In the genomic region with DNA sequence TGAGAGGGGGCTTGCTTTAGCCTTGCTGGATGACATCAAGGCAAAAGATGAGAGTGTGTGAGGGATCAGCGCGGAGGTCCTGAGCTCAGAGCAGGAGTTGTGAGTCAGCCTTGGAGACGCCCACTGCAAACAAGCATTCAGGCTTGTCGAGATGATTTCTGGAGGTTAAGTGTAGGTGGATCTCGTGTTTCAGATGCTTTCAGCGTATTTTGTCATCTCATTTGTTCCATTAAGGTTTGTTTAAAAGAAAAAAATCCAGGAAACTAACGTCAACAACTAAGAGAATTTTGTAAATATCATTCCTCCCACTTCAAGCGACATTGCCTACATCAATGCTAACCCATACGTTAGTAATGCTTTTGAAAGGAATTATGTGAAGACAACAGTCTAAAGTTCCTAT, we compare ENCODE assay signal across 12 cellular contexts.
DNase-seq lines count a peak whose midpoint lies in the region; ATAC-seq, FAIRE-seq and TF ChIP-seq lines count a peak whose summit lies in the region.
"Had no signal": no experiment of that assay in that cellular context is flagged by ENCODE, and none has a peak within 500 bp of the region (broad histone marks: within the 10 kb centered on the region; RNA-seq: fewer than 3 reads in every experiment).

No MANE protein-coding gene starts in this region.

- H2AFZ ChIP-seq in GM12878 (ENCODE audit: control insufficient read depth, low read depth, low read length) = no peak overlapping the region

- TF ChIP-seq EP300 in GM12878 (IDR thresholded peaks at IDR 0.05; ENCODE audit: borderline replicate concordance in 1 of 2, control insufficient read depth in 1 of 2, low read depth in 2 of 2, low read length in 2 of 2) = no peak

- RAD21 ChIA-PET in GM12878 (lab: Charles Lee; ENCODE audit: unreplicated experiment) = no interaction called here

- intact Hi-C loops in MCF 10A (cut with micrococcal nuclease) = no loop called here
- intact Hi-C loops in breast epithelium (cut with DNase I; ENCODE audit: low total_unique reads) = no loop called here
- intact Hi-C loops in GM12878 (cut with micrococcal nuclease; ENCODE audit: unreplicated experiment) = no loop called here

- in situ Hi-C loops in GM12878 (cut with MboI) = no loop called here

- SMC1A ChIA-PET in GM12878 (lab: Charles Lee; ENCODE audit: uncharacterized antibody, unreplicated experiment) = interaction anchor here (1.3 kb wide), 1 partner anchor 588 kb away, joined by 3 read pairs; no protein-coding TSS in a partner anchor

- no peak overlapping the region for H3K4me3 Mint-ChIP-seq in MCF 10A (ENCODE audit: unreplicated experiment)
- H3K4me3 Mint-ChIP-seq: CD14-positive monocyte, naive B cell had no signal

- TF ChIP-seq POLR2A in breast epithelium (IDR thresholded peaks at IDR 0.05) (no peak), GM12878 (IDR thresholded peaks at IDR 0.05; ENCODE audit: low read depth, low read length) (no peak)

- H3K27ac ChIP-seq in breast epithelium (no peak overlapping the region), GM12878 (ENCODE audit: control insufficient read depth, insufficient read depth) (no peak overlapping the region)

- H3K27me3 ChIP-seq in breast epithelium = no peaks in the 10 kb centered on the region
- no peaks in the 10 kb centered on the region for H3K27me3 ChIP-seq in GM12878 (replicated peaks in 1 of 2; ENCODE audit: control insufficient read depth in 2 of 2, insufficient read depth in 2 of 2, low read length in 1 of 2)

- DNase-seq in MCF 10A (ENCODE audit: unreplicated experiment) = peak; percentile 25
- no peak for DNase-seq in breast epithelium (ENCODE audit: low spot score in 2 of 2)
- DNase-seq in GM12878 (ENCODE audit: low read depth, low spot score) = no peak
- peak; percentile 18 for DNase-seq in myocyte (ENCODE audit: low read depth)
- peak; percentile 17 for DNase-seq in superior temporal gyrus (ENCODE audit: extremely low spot score)
- no peak for DNase-seq in LoVo (ENCODE audit: low spot score)
- no peak for DNase-seq in ureter (ENCODE audit: low spot score)
- DNase-seq: activated gamma-delta T cell; effector CD4-positive, alpha-beta T cell; naive B cell had no signal

- ATAC-seq in GM12878 (peak; percentile 68), GM18511 (IDR thresholded peaks at IDR 0.05; ENCODE audit: unreplicated experiment) (no peak)

- no peaks in the 10 kb centered on the region for H3K36me3 Mint-ChIP-seq in MCF 10A (ENCODE audit: insufficient read depth, unreplicated experiment)
- H3K36me3 Mint-ChIP-seq: CD14-positive monocyte, naive B cell had no signal

- BruUV-seq in MCF 10A (replicated peaks; lab: Mats Ljungman, UMichigan) (no TSS peak), GM12878 (replicated peaks; lab: Mats Ljungman, UMichigan) (no TSS peak)

- no peak overlapping the region for H3K27ac Mint-ChIP-seq in MCF 10A (ENCODE audit: low read depth, unreplicated experiment)
- H3K27ac Mint-ChIP-seq: CD14-positive monocyte had no signal

- no peaks in the 10 kb centered on the region for H3K4me1 ChIP-seq in breast epithelium
- no peaks in the 10 kb centered on the region for H3K4me1 ChIP-seq in GM12878 (ENCODE audit: control insufficient read depth, insufficient read depth, low read length)

- TF ChIP-seq CTCF in MCF 10A (IDR thresholded peaks at IDR 0.05; ENCODE audit: unreplicated experiment) = no peak
- no peak for TF ChIP-seq CTCF in breast epithelium (IDR thresholded peaks at IDR 0.05)
- TF ChIP-seq CTCF in GM12878 (IDR thresholded peaks at IDR 0.05 in 2 of 3, conservative IDR thresholded peaks at IDR 0.05 in 1 of 3; ENCODE audit: control insufficient read depth in 2 of 3, extremely low read depth in 1 of 3, insufficient read depth in 1 of 3, low read depth in 3 of 3, low read length in 3 of 3) = no peak

- 24% methylated on average over 9 of the region's 9 CpGs for WGBS in GM12878 (ENCODE audit: insufficient coverage, insufficient replicate concordance, low lambda C conversion rate, missing lambda C conversion rate)

- H4K20me1 ChIP-seq in GM12878 (ENCODE audit: control insufficient read depth, insufficient read depth) = no peaks in the 10 kb centered on the region

- CTCF ChIA-PET in MCF 10A (lab: Yijun Ruan, JAX) (no interaction called here), GM12878 (lab: Yijun Ruan, JAX) (interaction anchor here (0.5 kb wide), 1 partner anchor 14 kb away, joined by 3 read pairs; no protein-coding TSS in a partner anchor)

- POLR2A ChIA-PET in MCF 10A (lab: Yijun Ruan, JAX) = no interaction called here
- POLR2A ChIA-PET in GM12878 (lab: Charles Lee) = no interaction called here

- no peak overlapping the region for H3K4me3 ChIP-seq in breast epithelium
- H3K4me3 ChIP-seq in GM12878 = no peak overlapping the region

- no peak for FAIRE-seq in GM12878 (lab: Jason Lieb, UNC)

- no peaks in the 10 kb centered on the region for H3K79me2 ChIP-seq in GM12878 (ENCODE audit: control insufficient read depth, insufficient read depth, low read length)

- H3K4me1 Mint-ChIP-seq in MCF 10A (ENCODE audit: insufficient read depth, unreplicated experiment) = peaks cover 15% of the 10 kb centered on the region
- H3K4me1 Mint-ChIP-seq: naive B cell had no signal

- no peak overlapping the region for H3K4me2 ChIP-seq in GM12878 (ENCODE audit: control insufficient read depth, insufficient read depth)

- H3K9me3 Mint-ChIP-seq in MCF 10A (ENCODE audit: unreplicated experiment) = no peaks in the 10 kb centered on the region

- peaks cover 11% of the 10 kb centered on the region for H3K27me3 Mint-ChIP-seq in MCF 10A (ENCODE audit: insufficient read depth, unreplicated experiment)
- H3K27me3 Mint-ChIP-seq: naive B cell had no signal

- H3K9ac ChIP-seq in GM12878 (ENCODE audit: control insufficient read depth, insufficient read depth, low read length) = no peak overlapping the region

- H3K9me3 ChIP-seq in breast epithelium = no peaks in the 10 kb centered on the region
- H3K9me3 ChIP-seq in GM12878 (replicated peaks; ENCODE audit: control insufficient read depth, insufficient read depth, low read length) = no peaks in the 10 kb centered on the region; the same call in 2 of the 3 replicates

- TF ChIP-seq RAD21 in GM12878 (IDR thresholded peaks at IDR 0.05; ENCODE audit: insufficient read depth, low read depth, low read length) = no peak

- H3K36me3 ChIP-seq in breast epithelium (no peaks in the 10 kb centered on the region), GM12878 (ENCODE audit: control insufficient read depth in 2 of 2, insufficient read depth in 2 of 2, low read length in 1 of 2) (no peaks in the 10 kb centered on the region)

TF ChIP-seq in GM12878, 131 proteins besides CTCF, POLR2A, EP300 and RAD21:
- TF ChIP-seq CEBPB (IDR thresholded peaks at IDR 0.05; ENCODE audit: borderline replicate concordance in 1 of 2, low read depth in 2 of 2, low read length in 2 of 2) = no peak
- TF ChIP-seq ZBED1 (IDR thresholded peaks at IDR 0.05; ENCODE audit: borderline replicate concordance) = no peak
- TF ChIP-seq NFIC (IDR thresholded peaks at IDR 0.05; ENCODE audit: low read depth, low read length) = no peak
- no peak for TF ChIP-seq CEBPZ (IDR thresholded peaks at IDR 0.05; ENCODE audit: low read depth, low read length)
- no peak for TF ChIP-seq CBFB (IDR thresholded peaks at IDR 0.05; ENCODE audit: low read depth)
- TF ChIP-seq BACH1 (IDR thresholded peaks at IDR 0.05; ENCODE audit: borderline replicate concordance) = no peak
- peak; percentile 42; the same call in 1 of the 2 replicates for TF ChIP-seq ATF7 (IDR thresholded peaks at IDR 0.05; ENCODE audit: low read depth)
- peak in 1 of 2 experiments; percentile 58; a peak in 1 of 4 replicates for TF ChIP-seq BHLHE40 (IDR thresholded peaks at IDR 0.05; ENCODE audit: borderline replicate concordance in 1 of 2, low read depth in 2 of 2, low read length in 1 of 2)
- TF ChIP-seq SRF (IDR thresholded peaks at IDR 0.05; ENCODE audit: low read depth in 2 of 2, low read length in 2 of 2) = no peak

Comparison
In these comparisons a context has a peak if more than half of its experiments do, and no peak if none do; other contexts are left out.
1. DNase-seq: peak in MCF 10A (single experiment), myocyte (single experiment) and superior temporal gyrus (single experiment); none in breast epithelium (0 of 2), GM12878 (single experiment), LoVo (single experiment) and ureter (single experiment).